Comparison of ENCODE assay signal across 24 cellular contexts in the genomic region with DNA sequence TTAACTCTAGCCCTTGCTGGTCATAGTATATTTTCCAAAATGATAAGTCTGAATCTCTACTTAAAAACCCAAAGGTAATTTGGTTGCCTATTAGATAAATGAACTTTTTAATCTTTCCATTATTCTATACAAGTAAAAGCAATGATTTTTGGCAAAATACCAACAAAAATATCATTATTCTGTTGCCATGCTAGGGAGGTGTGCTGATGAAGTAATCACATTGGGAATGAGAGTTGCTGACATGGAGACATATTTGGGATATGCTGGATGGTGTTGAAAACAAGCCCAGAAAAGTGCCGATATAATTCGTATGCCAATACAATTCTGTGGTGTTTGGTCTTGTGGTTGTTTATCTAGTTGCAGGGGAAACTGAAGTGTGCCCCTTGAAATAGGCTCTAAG.
"Had no signal": no experiment of that assay in that cellular context is flagged by ENCODE, and none has a peak within 500 bp of the region (broad histone marks: within the 10 kb centered on the region; RNA-seq: fewer than 3 reads in every experiment).

No MANE protein-coding gene starts in this region.

- ATAC-seq: K562 had no signal

- H3K9me3 Mint-ChIP-seq: IgD-negative memory B cell had no signal

- H3K27ac ChIP-seq: HL-60, KMS-11 had no signal

- H3K27me3 Mint-ChIP-seq: IgD-negative memory B cell had no signal

- H3K36me3 Mint-ChIP-seq: IgD-negative memory B cell had no signal

- H3K9me3 ChIP-seq: MG63, SK-N-SH had no signal

- H3K4me2 ChIP-seq: KMS-11, SK-N-SH had no signal

- H3K9ac ChIP-seq: KMS-11, SK-N-SH had no signal

- H3K4me3 Mint-ChIP-seq: IgD-negative memory B cell had no signal

- H3K27me3 ChIP-seq: MG63 had no signal

- H3K4me3 ChIP-seq: K562, MG63 had no signal

- DNase-seq: Kasumi-1, MG63, NCI-H1092, NCI-H1105 treated with DMSO at 0.1 percent for 48 hours, NCI-H1417 treated with DMSO at 0.1 percent for 48 hours, NCI-H146, NCI-H187, NCI-H2029, NCI-H2081 treated with DMSO at 0.1 percent for 48 hours, NCI-H2171, NCI-H226, NCI-H446, NCI-H510A, NCI-H524 treated with DMSO at 0.1 percent for 48 hours, NCI-H69, NCI-H774, Right ventricle myocardium superior, RPMI8226, SK-N-SH, SW 1271 had no signal
